ENCODE assay signal across 24 cellular contexts in genomic region chr7:55343002-55343781, GRCh38.
"Had no signal": no experiment of that assay in that cellular context is flagged by ENCODE, and none has a peak within 500 bp of the region (broad histone marks: within the 10 kb centered on the region; RNA-seq: fewer than 3 reads in every experiment).

No MANE protein-coding gene starts in this region.

- H3K36me3 ChIP-seq: colonic mucosa, esophagus squamous epithelium, gastrocnemius medialis, heart right ventricle, left lung, lower lobe of right lung had no signal

- ATAC-seq: effector memory CD8-positive, alpha-beta T cell; esophagus mucosa; gastrocnemius medialis; left cardiac atrium; left lung; left ventricle myocardium superior had no signal

- H3K4me3 ChIP-seq: colonic mucosa, esophagus squamous epithelium, gastrocnemius medialis, heart right ventricle, left lung, lower lobe of right lung had no signal

- H3K9me3 ChIP-seq: colonic mucosa, gastrocnemius medialis, lower lobe of right lung had no signal

- H3K27me3 ChIP-seq: colonic mucosa had no signal

- FAIRE-seq: endometrium, islet of Langerhans, keratinocyte had no signal

- H3K4me1 ChIP-seq: colonic mucosa, esophagus squamous epithelium, gastrocnemius medialis, heart right ventricle, left lung, lower lobe of right lung had no signal

- DNase-seq: colonic mucosa; cortex of kidney; effector CD8-positive, alpha-beta T cell; effector memory CD8-positive, alpha-beta T cell; endodermal cell; erythroblast; esophagus squamous epithelium; foreskin fibroblast; foreskin melanocyte; gastrocnemius medialis; glutamatergic neuron; head of caudate nucleus; heart right ventricle; hippocampal formation; left cardiac atrium; left lung; left ventricle myocardium superior; lower lobe of right lung; mesenchymal stem cell had no signal

- H3K27ac ChIP-seq: colonic mucosa, epithelial cell of prostate, esophagus squamous epithelium, gastrocnemius medialis, heart right ventricle, left lung, lower lobe of right lung had no signal
